8 cellular contexts compared by ENCODE assay signal in genomic region chr14:88189040-88189839, GRCh38.
DNase-seq lines count a peak whose midpoint lies in the region; TF ChIP-seq lines count a peak whose summit lies in the region.

No MANE protein-coding gene starts in this region.

- in situ Hi-C loops in T47D (cut with HindIII; ENCODE audit: low pct_unique_long_range_greater_than_20kb, low sequenced_read_pairs) = no loop called here

- no peaks in the 10 kb centered on the region for H3K9me2 ChIP-seq in SK-N-SH

- no peaks in the 10 kb centered on the region for H3K9me3 ChIP-seq in SK-N-SH

- peak; percentile 85 for TF ChIP-seq RAD21 in SK-N-SH (IDR thresholded peaks at IDR 0.05; ENCODE audit: low read length)

- no peaks in the 10 kb centered on the region for H3F3A ChIP-seq in SK-N-SH (replicated peaks; ENCODE audit: insufficient read depth)

- TF ChIP-seq POLR2A in NB4 (IDR thresholded peaks at IDR 0.05; ENCODE audit: extremely low read depth, insufficient read length) = no peak

- no peaks in the 10 kb centered on the region for H3K79me2 ChIP-seq in SK-N-SH (ENCODE audit: insufficient read depth)

- CTCF ChIA-PET in HEK293T (lab: Yijun Ruan, JAX) (interaction anchor here (0.5 to 2.8 kb wide), 28 partner anchors 8 to 702 kb away, joined by 3 to 49 read pairs (median 4); no protein-coding TSS in a partner anchor), SK-N-SH (lab: Yijun Ruan, JAX) (interaction anchor here (0.5 to 5.5 kb wide), 71 partner anchors 9 to 1803 kb away, joined by 3 to 135 read pairs (median 4); partner anchors contain the start of genes KCNK10 and SPATA7)

- peak overlapping the region; percentile 53; the same call in 1 of the 2 replicates for H2AFZ ChIP-seq in SK-N-SH (ENCODE audit: low read depth)

- H3K9ac ChIP-seq in SK-N-SH = no peak overlapping the region

- no peaks in the 10 kb centered on the region; a peak in 1 of 4 replicates for H3K4me1 ChIP-seq in SK-N-SH (ENCODE audit: control insufficient read depth in 1 of 2, insufficient read depth in 2 of 2, low read depth in 1 of 2, low read length in 1 of 2)

- no peaks in the 10 kb centered on the region for H3K36me3 ChIP-seq in SK-N-SH (replicated peaks in 1 of 2; ENCODE audit: control insufficient read depth in 1 of 2, insufficient read depth in 2 of 2, low read length in 1 of 2)

- DNase-seq in SKM-1 treated with dmso at 0.1 percent for 144 hours (lab: John Stamatoyannopoulos, UW; ENCODE audit: unreplicated experiment) (peak; percentile 18), SKM-1 (lab: John Stamatoyannopoulos, UW; ENCODE audit: unreplicated experiment) (no peak), HEK293T (ENCODE audit: extremely low spot score) (peak; percentile 62), NB4 (ENCODE audit: low read depth) (peak; percentile 79), SK-N-SH (peak; percentile 72), T47D (ENCODE audit: low read depth in 1 of 2, low spot score in 1 of 2) (peak; percentile 74 to 88), iPS-NIHi7 (ENCODE audit: extremely low spot score) (peak; percentile 77), smooth muscle cell of the brain vasculature (ENCODE audit: low read depth, low spot score) (peak; percentile 24)

- TF ChIP-seq EP300 in SK-N-SH (IDR thresholded peaks at IDR 0.05; ENCODE audit: borderline replicate concordance in 1 of 2, low read depth in 1 of 2, low read length in 1 of 2) = no peak

- 31% methylated on average over 18 of the region's 18 CpGs for WGBS in SK-N-SH (ENCODE audit: low lambda C conversion rate)

- H4K20me1 ChIP-seq in SK-N-SH (ENCODE audit: insufficient read depth) = no peaks in the 10 kb centered on the region

- peak overlapping the region; percentile 28; the same call in 1 of the 2 replicates for H3K4me2 ChIP-seq in SK-N-SH

- H3K27me3 ChIP-seq in SK-N-SH (ENCODE audit: insufficient read depth) = no peaks in the 10 kb centered on the region; the same call in 1 of the 2 replicates

- H3K27ac ChIP-seq in SK-N-SH (ENCODE audit: low read depth in 2 of 2, low read length in 1 of 2) = no peak overlapping the region

- H3K4me3 ChIP-seq in NB4 (ENCODE audit: low read depth, low read length) (no peak overlapping the region), SK-N-SH (ENCODE audit: low read depth in 2 of 2, low read length in 1 of 2) (peak overlapping the region in 1 of 2 experiments; percentile 44; a peak in 1 of 4 replicates)

- TF ChIP-seq CTCF in NB4 (IDR thresholded peaks at IDR 0.05; ENCODE audit: low read depth, low read length) (peak; percentile 62), SK-N-SH (IDR thresholded peaks at IDR 0.05) (peak; percentile 70)

- POLR2A ChIA-PET in HEK293T (lab: Yijun Ruan, JAX) = interaction anchor here (0.8 kb wide), 1 partner anchor 196 kb away, joined by 3 read pairs; the partner anchor contains the start of gene SPATA7
- POLR2A ChIA-PET in SK-N-SH (lab: Yijun Ruan, JAX) = interaction anchor here (0.7 kb wide), 1 partner anchor 408 kb away, joined by 3 read pairs; no protein-coding TSS in a partner anchor

TF ChIP-seq in HEK293T, 16 proteins besides CTCF, POLR2A, EP300 and RAD21:
- TF ChIP-seq FOXK2 (IDR thresholded peaks at IDR 0.05) (no peak), NFRKB (IDR thresholded peaks at IDR 0.05) (no peak), L3MBTL2 (conservative IDR thresholded peaks at IDR 0.05) (no peak)

TF ChIP-seq in SK-N-SH, 30 proteins besides CTCF, POLR2A, EP300 and RAD21:
- TF ChIP-seq SIN3A (IDR thresholded peaks at IDR 0.05; ENCODE audit: borderline replicate concordance, low read depth, low read length) (no peak), SMC3 (IDR thresholded peaks at IDR 0.05; ENCODE audit: low read depth, low read length) (peak; percentile 57)
